In genomic region chr3:111676177-111677021, GRCh38 we compare ENCODE assay signal across 8 cellular contexts. TPM values are rescaled to one million over a fixed set of nuclear protein-coding genes. Genes with fewer than 3 reads are reported as not detected.
DNase-seq lines count a peak whose midpoint lies in the region; ATAC-seq and TF ChIP-seq lines count a peak whose summit lies in the region.

No MANE protein-coding gene starts in this region.

- CTCF ChIA-PET in activated naive CD4-positive, alpha-beta T cell treated with anti-CD3 and anti-CD28 coated beads, Interleukin-2, amount 10 ng/mL, durations not matched to agents 7 days and 5 days (lab: Charles Lee), result interaction anchor here (0.8 to 1.0 kb wide), 2 partner anchors 8 to 313 kb away, joined by 3 to 4 read pairs; no protein-coding TSS in a partner anchor

- peaks cover 73% of the 10 kb centered on the region for H3K4me1 Mint-ChIP-seq in activated naive CD4-positive, alpha-beta T cell treated with anti-CD3 and anti-CD28 coated beads, Interleukin-2, amount 10 ng/mL, durations not matched to agents 7 days and 5 days

- ATAC-seq in HG03039 (IDR thresholded peaks at IDR 0.05; ENCODE audit: unreplicated experiment) (no peak), GM21737 (IDR thresholded peaks at IDR 0.05; ENCODE audit: unreplicated experiment) (no peak)

- peak overlapping the region; percentile 98 for H3K27ac Mint-ChIP-seq in activated naive CD4-positive, alpha-beta T cell treated with anti-CD3 and anti-CD28 coated beads, Interleukin-2, amount 10 ng/mL, durations not matched to agents 7 days and 5 days

- peak overlapping the region; percentile 93 for H3K4me3 Mint-ChIP-seq in activated naive CD4-positive, alpha-beta T cell treated with anti-CD3 and anti-CD28 coated beads, Interleukin-2, amount 10 ng/mL, durations not matched to agents 7 days and 5 days

- in situ Hi-C loops in GM13977 (cut with MboI; ENCODE audit: low pct_unique_long_range_greater_than_20kb, low sequenced_read_pairs, unreplicated experiment), result no loop called here

- no peaks in the 10 kb centered on the region for H3K9me3 Mint-ChIP-seq in activated naive CD4-positive, alpha-beta T cell treated with anti-CD3 and anti-CD28 coated beads, Interleukin-2, amount 10 ng/mL, durations not matched to agents 7 days and 5 days

- no peaks in the 10 kb centered on the region for H3K27me3 Mint-ChIP-seq in activated naive CD4-positive, alpha-beta T cell treated with anti-CD3 and anti-CD28 coated beads, Interleukin-2, amount 10 ng/mL, durations not matched to agents 7 days and 5 days

- no peak for TF ChIP-seq CTCF in GM13977 (IDR thresholded peaks at IDR 0.05; ENCODE audit: extremely low read depth, insufficient read depth, missing control alignments)

- peak; percentile 33 for DNase-seq in activated naive CD4-positive, alpha-beta T cell treated with anti-CD3 and anti-CD28 coated beads, Interleukin-2, amount 10 ng/mL, durations not matched to agents 7 days and 5 days
- DNase-seq in activated naive CD4-positive, alpha-beta T cell treated with anti-CD3 and anti-CD28 coated beads, Interleukin-2, amount 50 U/mL, for 16 hours, result no peak
- DNase-seq in RKO (ENCODE audit: low spot score), result peak; percentile 47
- DNase-seq in fibroblast of peridontal ligament (ENCODE audit: extremely low read depth), result peak; percentile 43
- DNase-seq in ureter (ENCODE audit: low spot score), result peak; percentile 70
- no peak for DNase-seq in GM13977 (ENCODE audit: low spot score)

- H3K36me3 Mint-ChIP-seq in activated naive CD4-positive, alpha-beta T cell treated with anti-CD3 and anti-CD28 coated beads, Interleukin-2, amount 10 ng/mL, durations not matched to agents 7 days and 5 days, result peaks cover 39% of the 10 kb centered on the region

RNA-seq across cellular contexts. Expression of gene PLCXD2, which starts 1.9 kb away (rescaled TPM):
- 29.9 TPM for total RNA-seq in ureter

Comparison
In these comparisons a context has a peak if more than half of its experiments do, and no peak if none do; other contexts are left out.
1. DNase-seq: peak in activated naive CD4-positive, alpha-beta T cell treated with anti-CD3 and anti-CD28 coated beads, Interleukin-2, amount 10 ng/mL, durations not matched to agents 7 days and 5 days (single experiment), RKO (single experiment), fibroblast of peridontal ligament (single experiment) and ureter (single experiment); none in activated naive CD4-positive, alpha-beta T cell treated with anti-CD3 and anti-CD28 coated beads, Interleukin-2, amount 50 U/mL, for 16 hours (single experiment) and GM13977 (single experiment).